18 cellular contexts compared by ENCODE assay signal in genomic region chr1:25356441-25356840, GRCh38. TPM values are rescaled to one million over a fixed set of nuclear protein-coding genes. Genes with fewer than 3 reads are reported as not detected.
DNase-seq lines count a peak whose midpoint lies in the region; ATAC-seq lines count a peak whose summit lies in the region.
"Had no signal": no experiment of that assay in that cellular context is flagged by ENCODE, and none has a peak within 500 bp of the region (broad histone marks: within the 10 kb centered on the region; RNA-seq: fewer than 3 reads in every experiment).

No MANE protein-coding gene starts in this region.

- H3K4me1 ChIP-seq in GM23248 (ENCODE audit: insufficient read depth), result peaks cover 43% of the 10 kb centered on the region
- H3K4me1 ChIP-seq: breast epithelium had no signal

- H3K4me1 Mint-ChIP-seq in activated CD4-positive, alpha-beta T cell treated with anti-CD3 and anti-CD28 coated beads for 36 hours, result peaks cover 21% of the 10 kb centered on the region
- H3K4me1 Mint-ChIP-seq in activated T-helper 2 cell treated with anti-CD3 and anti-CD28 coated beads, Interferon-gamma antibody, Interleukin-2, Interleukin-4, amounts not matched to agents 10 μg/mL and 5 μg/mL and 100 μg/mL, durations not matched to agents 14 hours and 24 hours and 36 hours (ENCODE audit: low read depth), result peaks cover 46% of the 10 kb centered on the region
- H3K4me1 Mint-ChIP-seq: nephron progenitor cell had no signal

- peak overlapping the region; percentile 62 for H3K27ac ChIP-seq in GM23248
- H3K27ac ChIP-seq: breast epithelium had no signal

- peaks cover 57% of the 10 kb centered on the region for H3K36me3 ChIP-seq in GM23248 (ENCODE audit: low read depth)

- no peak for DNase-seq in activated CD4-positive, alpha-beta T cell treated with anti-CD3 and anti-CD28 coated beads for 36 hours
- DNase-seq in activated CD4-positive, alpha-beta T cell treated with anti-CD3 and anti-CD28 coated beads for 4 hours, result no peak
- DNase-seq in GM23248 (no peak), left lobe of liver (ENCODE audit: low spot score) (no peak), dedifferentiated amniotic fluid mesenchymal stem cell (ENCODE audit: extremely low spot score) (no peak)
- no peak for DNase-seq in activated T-helper 2 cell treated with anti-CD3 and anti-CD28 coated beads, Interferon-gamma antibody, Interleukin-2, Interleukin-4, amounts not matched to agents 10 μg/mL and 5 μg/mL and 100 μg/mL, durations not matched to agents 14 hours and 24 hours and 36 hours (ENCODE audit: low spot score)
- DNase-seq: activated gamma-delta T cell treated with Interleukin-2 at 50 U/mL for 16 hours; C1 segment of cervical spinal cord; H7; KG1; NCI-H1092 treated with DMSO at 0.1 percent for 48 hours; NCI-H2171; nephron progenitor cell; stimulated activated CD4-positive, alpha-beta T cell treated with anti-CD3 and anti-CD28 coated beads, Interleukin-12 subunit alpha, Interleukin-12 subunit beta, amount 100 ng/mL, for 4 hours had no signal

- H3K9me3 ChIP-seq in GM23248 (ENCODE audit: low read depth), result no peaks in the 10 kb centered on the region
- H3K9me3 ChIP-seq: breast epithelium had no signal

- CTCF ChIA-PET in activated CD4-positive, alpha-beta T cell treated with anti-CD3 and anti-CD28 coated beads for 36 hours (lab: Charles Lee), result interaction anchor here (0.8 kb wide), 1 partner anchor 14 kb away, joined by 3 read pairs; no protein-coding TSS in a partner anchor

- peaks cover 64% of the 10 kb centered on the region for H3F3A ChIP-seq in GM23248 (ENCODE audit: insufficient read depth)

- H3K4me3 ChIP-seq in GM23248, result no peak overlapping the region
- H3K4me3 ChIP-seq: breast epithelium had no signal

- no peak for ATAC-seq in activated CD4-positive, alpha-beta T cell treated with anti-CD3 and anti-CD28 coated beads for 36 hours
- ATAC-seq in left lobe of liver, result peak; percentile 49
- ATAC-seq in GM21723 (IDR thresholded peaks at IDR 0.05; ENCODE audit: unreplicated experiment), result no peak
- no peak for ATAC-seq in HG03135 (IDR thresholded peaks at IDR 0.05; ENCODE audit: unreplicated experiment)

- no peaks in the 10 kb centered on the region for H3K27me3 Mint-ChIP-seq in activated CD4-positive, alpha-beta T cell treated with anti-CD3 and anti-CD28 coated beads for 36 hours
- no peaks in the 10 kb centered on the region for H3K27me3 Mint-ChIP-seq in activated T-helper 2 cell treated with anti-CD3 and anti-CD28 coated beads, Interferon-gamma antibody, Interleukin-2, Interleukin-4, amounts not matched to agents 10 μg/mL and 5 μg/mL and 100 μg/mL, durations not matched to agents 14 hours and 24 hours and 36 hours (ENCODE audit: low read depth)
- H3K27me3 Mint-ChIP-seq: stimulated activated naive CD8-positive, alpha-beta T cell treated with anti-CD3 and anti-CD28 coated beads, Interleukin-15, Interleukin-2, amounts not matched to agents 100 ng/mL and 50 ng/mL, for 24 hours had no signal

- peaks cover 75% of the 10 kb centered on the region for H3K79me2 ChIP-seq in GM23248 (ENCODE audit: insufficient read depth)

- peak overlapping the region; percentile 3; the same call in 1 of the 2 replicates for H3K9ac ChIP-seq in GM23248

- H3K4me2 ChIP-seq in GM23248 (ENCODE audit: unreplicated experiment), result no peak overlapping the region

- intact Hi-C loops in activated CD4-positive, alpha-beta T cell treated with anti-CD3 and anti-CD28 coated beads for 36 hours (cut with DNase I, micrococcal nuclease), result no loop called here
- intact Hi-C loops in activated T-helper 2 cell treated with anti-CD3 and anti-CD28 coated beads, Interferon-gamma antibody, Interleukin-2, Interleukin-4, amounts not matched to agents 10 μg/mL and 5 μg/mL and 100 μg/mL, durations not matched to agents 14 hours and 24 hours and 36 hours (cut with micrococcal nuclease), result loop anchor here (5.0 kb wide), 1 partner anchor 76 kb away; the partner anchor contains the start of gene MACO1

- no peaks in the 10 kb centered on the region for H4K20me1 ChIP-seq in GM23248 (ENCODE audit: insufficient read depth)

- H2AFZ ChIP-seq in GM23248, result no peak overlapping the region

- no peaks in the 10 kb centered on the region for H3K9me3 Mint-ChIP-seq in activated CD4-positive, alpha-beta T cell treated with anti-CD3 and anti-CD28 coated beads for 36 hours (ENCODE audit: low read depth)
- H3K9me3 Mint-ChIP-seq in activated T-helper 2 cell treated with anti-CD3 and anti-CD28 coated beads, Interferon-gamma antibody, Interleukin-2, Interleukin-4, amounts not matched to agents 10 μg/mL and 5 μg/mL and 100 μg/mL, durations not matched to agents 14 hours and 24 hours and 36 hours, result no peaks in the 10 kb centered on the region
- H3K9me3 Mint-ChIP-seq: nephron progenitor cell; stimulated activated naive CD8-positive, alpha-beta T cell treated with anti-CD3 and anti-CD28 coated beads, Interleukin-15, Interleukin-2, amounts not matched to agents 100 ng/mL and 50 ng/mL, for 24 hours had no signal

- peak overlapping the region; percentile 55 for H3K27ac Mint-ChIP-seq in activated CD4-positive, alpha-beta T cell treated with anti-CD3 and anti-CD28 coated beads for 36 hours
- peak overlapping the region; percentile 82 for H3K27ac Mint-ChIP-seq in activated T-helper 2 cell treated with anti-CD3 and anti-CD28 coated beads, Interferon-gamma antibody, Interleukin-2, Interleukin-4, amounts not matched to agents 10 μg/mL and 5 μg/mL and 100 μg/mL, durations not matched to agents 14 hours and 24 hours and 36 hours

- no peak overlapping the region for H3K4me3 Mint-ChIP-seq in activated CD4-positive, alpha-beta T cell treated with anti-CD3 and anti-CD28 coated beads for 36 hours
- H3K4me3 Mint-ChIP-seq in activated T-helper 2 cell treated with anti-CD3 and anti-CD28 coated beads, Interferon-gamma antibody, Interleukin-2, Interleukin-4, amounts not matched to agents 10 μg/mL and 5 μg/mL and 100 μg/mL, durations not matched to agents 14 hours and 24 hours and 36 hours (ENCODE audit: low read depth), result peak overlapping the region; percentile 40
- H3K4me3 Mint-ChIP-seq: nephron progenitor cell had no signal

- in situ Hi-C loops in GM23248 (cut with MboI), result no loop called here

- POLR2A ChIA-PET in activated CD4-positive, alpha-beta T cell treated with anti-CD3 and anti-CD28 coated beads for 36 hours (lab: Charles Lee), result no interaction called here

- H3K9me2 ChIP-seq in GM23248 (ENCODE audit: insufficient read depth), result no peaks in the 10 kb centered on the region

- peaks cover 34% of the 10 kb centered on the region for H3K36me3 Mint-ChIP-seq in activated CD4-positive, alpha-beta T cell treated with anti-CD3 and anti-CD28 coated beads for 36 hours (ENCODE audit: low read depth)
- H3K36me3 Mint-ChIP-seq in activated T-helper 2 cell treated with anti-CD3 and anti-CD28 coated beads, Interferon-gamma antibody, Interleukin-2, Interleukin-4, amounts not matched to agents 10 μg/mL and 5 μg/mL and 100 μg/mL, durations not matched to agents 14 hours and 24 hours and 36 hours (ENCODE audit: low read depth), result peaks cover 82% of the 10 kb centered on the region

- no peaks in the 10 kb centered on the region for H3K27me3 ChIP-seq in GM23248 (replicated peaks; ENCODE audit: insufficient read depth)
- H3K27me3 ChIP-seq: breast epithelium had no signal

RNA-seq across cellular contexts. Expression of gene TMEM50A, which starts 18.3 kb away (rescaled TPM):
- 100 to 1,000 TPM in 1 of 2 experiments, 10 to 100 TPM in 1; 98.0 to 120 TPM for total RNA-seq in activated CD4-positive, alpha-beta T cell treated with anti-CD3 and anti-CD28 coated beads for 36 hours
- total RNA-seq in GM23248 (2014; rRNA removed; shearing (Covaris generic)), result 146 and 213 TPM in 2 replicates
- 453 and 455 TPM in 2 replicates for polyA plus RNA-seq in GM23248 (2016; fragmentation: Nextera tagmentation; extraction: Ambion mirVana)
- total RNA-seq in activated T-helper 2 cell treated with anti-CD3 and anti-CD28 coated beads, Interferon-gamma antibody, Interleukin-2, Interleukin-4, amounts not matched to agents 10 μg/mL and 5 μg/mL and 100 μg/mL, durations not matched to agents 14 hours and 24 hours and 36 hours, result 113 and 116 TPM in 2 replicates
- 26.5 TPM for total RNA-seq in left lobe of liver
